ENCODE assay signal across 1 cellular context in genomic region chr20:5933802-5934436, GRCh38.
TF ChIP-seq lines count a peak whose summit lies in the region.

No MANE protein-coding gene starts in this region.

TF ChIP-seq in neural cell, 6 proteins besides CTCF, POLR2A, EP300 and RAD21 (continued from another document):
- TF ChIP-seq REST (IDR thresholded peaks at IDR 0.05; ENCODE audit: borderline replicate concordance) (no peak), EZH2 (IDR thresholded peaks at IDR 0.05; ENCODE audit: borderline replicate concordance, insufficient read depth, low read length, poor library complexity, severe bottlenecking) (no peak), POLR2AphosphoS5 (IDR thresholded peaks at IDR 0.05) (no peak), SMC3 (conservative IDR thresholded peaks at IDR 0.05; ENCODE audit: poor library complexity) (peak; percentile 55), TAF1 (IDR thresholded peaks at IDR 0.05; ENCODE audit: low read depth) (no peak)
